Comparison of ENCODE assay signal across 13 cellular contexts in genomic region chr14:76870146-76870545, GRCh38. TPM values are rescaled to one million over a fixed set of nuclear protein-coding genes. Genes with fewer than 3 reads are reported as not detected.
A peak's percentile ranks its signal among the peaks of the same experiment; 100 is the strongest.
DNase-seq lines count a peak whose midpoint lies in the region; ATAC-seq and TF ChIP-seq lines count a peak whose summit lies in the region.
"Had no signal": no experiment of that assay in that cellular context is flagged by ENCODE, and none has a peak within 500 bp of the region (broad histone marks: within the 10 kb centered on the region; RNA-seq: fewer than 3 reads in every experiment).

No MANE protein-coding gene starts in this region.

- no peaks in the 10 kb centered on the region for H3K4me1 ChIP-seq in suprapubic skin

- peak overlapping the region; percentile 6 for H3K4me3 Mint-ChIP-seq in glutamatergic neuron (ENCODE audit: unreplicated experiment)
- H3K4me3 Mint-ChIP-seq: activated B cell treated with CpG ODN at 0.5 μM for 24 hours; activated naive CD8-positive, alpha-beta T cell treated with anti-CD3 and anti-CD28 coated beads for 36 hours; stimulated activated naive B cell treated with anti-CD40 and anti-IgM and Interleukin-4, amounts not matched to agents 10 μg/mL and 1 μg/mL and 100 μg/mL, for 72 hours had no signal

- H3K27me3 Mint-ChIP-seq in glutamatergic neuron (ENCODE audit: unreplicated experiment): peaks cover 6% of the 10 kb centered on the region
- H3K27me3 Mint-ChIP-seq: activated naive CD8-positive, alpha-beta T cell treated with anti-CD3 and anti-CD28 coated beads for 36 hours had no signal

- peaks cover 6% of the 10 kb centered on the region for H3K9me3 Mint-ChIP-seq in glutamatergic neuron (ENCODE audit: unreplicated experiment)
- H3K9me3 Mint-ChIP-seq: activated B cell treated with CpG ODN at 0.5 μM for 24 hours had no signal

- peaks cover 15% of the 10 kb centered on the region for H3K4me1 Mint-ChIP-seq in glutamatergic neuron (ENCODE audit: low read depth, unreplicated experiment)

- no peaks in the 10 kb centered on the region for H3K36me3 ChIP-seq in suprapubic skin

- TF ChIP-seq CTCF in C4-2B (conservative IDR thresholded peaks at IDR 0.05): peak; percentile 49; the same call in 1 of the 2 replicates
- TF ChIP-seq CTCF in GM12875 (IDR thresholded peaks at IDR 0.05; ENCODE audit: borderline replicate concordance, insufficient read depth, low read depth, low read length): peak; percentile 32; the same call in 1 of the 2 replicates
- TF ChIP-seq CTCF in glutamatergic neuron (IDR thresholded peaks at IDR 0.05; ENCODE audit: partially characterized antibody, unreplicated experiment): peak; percentile 46
- no peak for TF ChIP-seq CTCF in suprapubic skin (IDR thresholded peaks at IDR 0.05)

- no peak overlapping the region for H3K4me3 ChIP-seq in GM12875 (ENCODE audit: low read depth, low read length)
- no peak overlapping the region for H3K4me3 ChIP-seq in suprapubic skin

- WGBS in suprapubic skin: 48% methylated on average over 7 of the region's 7 CpGs

- TF ChIP-seq EP300 in suprapubic skin (IDR thresholded peaks at IDR 0.05): no peak

- peak; percentile 24 for DNase-seq in RPMI8226
- peak; percentile 39 for DNase-seq in glutamatergic neuron
- no peak for DNase-seq in suprapubic skin (ENCODE audit: low spot score in 2 of 2)
- no peak for DNase-seq in GM03348 (ENCODE audit: low spot score)
- DNase-seq: activated B cell treated with CpG ODN at 0.5 μM for 24 hours; activated naive CD8-positive, alpha-beta T cell treated with anti-CD3 and anti-CD28 coated beads for 36 hours; small intestine; stimulated activated naive B cell treated with anti-CD40 and anti-IgM and Interleukin-4, amounts not matched to agents 10 μg/mL and 1 μg/mL and 100 μg/mL, for 72 hours had no signal

- no peak for TF ChIP-seq POLR2A in suprapubic skin (IDR thresholded peaks at IDR 0.05)

- peak overlapping the region; percentile 11 for H3K27ac Mint-ChIP-seq in glutamatergic neuron (ENCODE audit: unreplicated experiment)
- H3K27ac Mint-ChIP-seq: activated B cell treated with CpG ODN at 0.5 μM for 24 hours; activated naive CD8-positive, alpha-beta T cell treated with anti-CD3 and anti-CD28 coated beads for 36 hours; stimulated activated naive B cell treated with anti-CD40 and anti-IgM and Interleukin-4, amounts not matched to agents 10 μg/mL and 1 μg/mL and 100 μg/mL, for 72 hours had no signal

- H3K9me3 ChIP-seq in suprapubic skin: no peaks in the 10 kb centered on the region

- H3K27ac ChIP-seq in C4-2B (no peak overlapping the region), suprapubic skin (no peak overlapping the region)

- H3K36me3 Mint-ChIP-seq in glutamatergic neuron (ENCODE audit: unreplicated experiment): no peaks in the 10 kb centered on the region
- H3K36me3 Mint-ChIP-seq: activated naive CD8-positive, alpha-beta T cell treated with anti-CD3 and anti-CD28 coated beads for 36 hours had no signal

- ATAC-seq in GM19463 (IDR thresholded peaks at IDR 0.05; ENCODE audit: unreplicated experiment): no peak
- no peak for ATAC-seq in HG03196 (IDR thresholded peaks at IDR 0.05; ENCODE audit: unreplicated experiment)
- ATAC-seq: stimulated activated naive B cell treated with anti-CD40 and anti-IgM and Interleukin-4, amounts not matched to agents 10 μg/mL and 1 μg/mL and 100 μg/mL, for 72 hours had no signal

- H3K27me3 ChIP-seq in suprapubic skin: peaks cover 15% of the 10 kb centered on the region

RNA-seq across cellular contexts. Expression of gene LRRC74A, which starts 43.9 kb away (rescaled TPM):
- total RNA-seq in glutamatergic neuron (ENCODE audit: unreplicated experiment): not detected
- not detected for total RNA-seq in suprapubic skin
- total RNA-seq: activated B cell treated with CpG ODN at 0.5 μM for 24 hours; activated naive CD8-positive, alpha-beta T cell treated with anti-CD3 and anti-CD28 coated beads for 36 hours; lower leg skin had no signal

RNA-seq across cellular contexts. Expression of gene ANGEL1, which starts 57.5 kb away (rescaled TPM):
- 13.6 TPM for total RNA-seq in glutamatergic neuron (ENCODE audit: unreplicated experiment)
- total RNA-seq in suprapubic skin: 10 to 100 TPM; 17.1 to 25.8 (median 21.9) TPM

Comparison
In these comparisons a context has a peak if more than half of its experiments do, and no peak if none do; other contexts are left out.
1. CTCF ChIP-seq: peak in C4-2B (single experiment), GM12875 (single experiment) and glutamatergic neuron (single experiment); none in suprapubic skin (0 of 2).
2. DNase-seq: peak in RPMI8226 (single experiment) and glutamatergic neuron (single experiment); none in suprapubic skin (0 of 2) and GM03348 (single experiment).